In the genomic region with DNA sequence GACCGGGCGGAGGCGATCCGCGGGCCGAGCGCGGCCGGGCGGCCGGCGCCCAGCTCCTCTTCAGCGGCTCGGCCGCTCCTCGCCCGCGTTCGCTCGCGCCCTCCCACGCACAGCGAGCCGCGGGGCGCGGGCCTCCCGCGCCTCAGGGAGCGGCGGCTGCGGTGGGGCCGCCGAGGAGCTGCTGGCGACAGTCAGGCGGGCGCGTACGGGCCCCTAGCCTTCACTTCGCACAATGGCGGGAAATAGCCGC, we compare ENCODE assay signal across 8 cellular contexts. TPM values are rescaled to one million over a fixed set of nuclear protein-coding genes. Genes with fewer than 3 reads are reported as not detected.
DNase-seq lines count a peak whose midpoint lies in the region; ATAC-seq and TF ChIP-seq lines count a peak whose summit lies in the region.

A gene with protein sequence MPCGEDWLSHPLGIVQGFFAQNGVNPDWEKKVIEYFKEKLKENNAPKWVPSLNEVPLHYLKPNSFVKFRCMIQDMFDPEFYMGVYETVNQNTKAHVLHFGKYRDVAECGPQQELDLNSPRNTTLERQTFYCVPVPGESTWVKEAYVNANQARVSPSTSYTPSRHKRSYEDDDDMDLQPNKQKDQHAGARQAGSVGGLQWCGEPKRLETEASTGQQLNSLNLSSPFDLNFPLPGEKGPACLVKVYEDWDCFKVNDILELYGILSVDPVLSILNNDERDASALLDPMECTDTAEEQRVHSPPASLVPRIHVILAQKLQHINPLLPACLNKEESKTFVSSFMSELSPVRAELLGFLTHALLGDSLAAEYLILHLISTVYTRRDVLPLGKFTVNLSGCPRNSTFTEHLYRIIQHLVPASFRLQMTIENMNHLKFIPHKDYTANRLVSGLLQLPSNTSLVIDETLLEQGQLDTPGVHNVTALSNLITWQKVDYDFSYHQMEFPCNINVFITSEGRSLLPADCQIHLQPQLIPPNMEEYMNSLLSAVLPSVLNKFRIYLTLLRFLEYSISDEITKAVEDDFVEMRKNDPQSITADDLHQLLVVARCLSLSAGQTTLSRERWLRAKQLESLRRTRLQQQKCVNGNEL (minus strand): TSS at position 234 of the 250 bp plus-strand sequence. CDS start 259 bp downstream, outside the sequence.

- no peaks in the 10 kb centered on the region for H3K36me3 ChIP-seq in HCT116 (ENCODE audit: control insufficient read depth in 1 of 2, insufficient read depth in 2 of 2, low read length in 2 of 2)
- no peaks in the 10 kb centered on the region for H3K36me3 ChIP-seq in cardiac muscle cell
- H3K36me3 ChIP-seq in rectal smooth muscle tissue (ENCODE audit: control insufficient read depth, insufficient read depth, low read length): no peaks in the 10 kb centered on the region

- no peaks in the 10 kb centered on the region for H3K27me3 Mint-ChIP-seq in activated B cell treated with CpG ODN at 0.5 μM for 24 hours

- H3K4me1 Mint-ChIP-seq in activated B cell treated with CpG ODN at 0.5 μM for 24 hours: peaks cover 41% of the 10 kb centered on the region

- H3K4me3 ChIP-seq in HCT116 (replicated peaks in 1 of 2; ENCODE audit: low read depth in 1 of 2, low read length in 2 of 2): peak within 1 kb of the TSS; percentile 69 to 76
- H3K4me3 ChIP-seq in cardiac muscle cell: peak within 1 kb of the TSS; percentile 52
- H3K4me3 ChIP-seq in rectal smooth muscle tissue (ENCODE audit: low read length): peak within 1 kb of the TSS; percentile 69

- no peak for TF ChIP-seq RAD21 in HCT116 (IDR thresholded peaks at IDR 0.05; ENCODE audit: low read depth)

- peak within 1 kb of the TSS; percentile 94 for H3K4me2 ChIP-seq in HCT116 (ENCODE audit: low read length)

- in situ Hi-C loops in Caki2 (cut with HindIII; ENCODE audit: low pct_unique_long_range_greater_than_20kb, low sequenced_read_pairs): no loop called here

- H3K9ac ChIP-seq in HCT116 (ENCODE audit: low read length) (peak within 1 kb of the TSS; percentile 80), rectal smooth muscle tissue (ENCODE audit: low read length) (peak within 1 kb of the TSS; percentile 66)

- H3K9me2 ChIP-seq in HCT116 (ENCODE audit: insufficient read depth): no peaks in the 10 kb centered on the region

- peaks cover 47% of the 10 kb centered on the region for H3K79me2 ChIP-seq in HCT116 (ENCODE audit: insufficient read depth, low read length)

- peak; percentile 81 for TF ChIP-seq POLR2A in HCT116 (IDR thresholded peaks at IDR 0.05; ENCODE audit: borderline replicate concordance, extremely low read depth, insufficient read depth, insufficient read length)

- CTCF ChIA-PET in HCT116 (lab: Charles Lee): interaction anchor here (0.9 to 3.0 kb wide), 3 partner anchors 12 to 16 kb away, joined by 3 to 22 read pairs (median 6); no protein-coding TSS in a partner anchor
- CTCF ChIA-PET in activated B cell treated with CpG ODN at 0.5 μM for 24 hours (lab: Charles Lee): interaction anchor here (1.3 to 3.6 kb wide), 4 partner anchors 11 to 186 kb away, joined by 5 to 9 read pairs (median 6); a partner anchor contains a TSS

- BruUV-seq in HCT116 (replicated peaks; lab: Mats Ljungman, UMichigan): no TSS peak

- peak within 1 kb of the TSS; percentile 85 for H3K27ac Mint-ChIP-seq in activated B cell treated with CpG ODN at 0.5 μM for 24 hours

- H3K4me1 ChIP-seq in HCT116 (ENCODE audit: control insufficient read depth in 1 of 2, insufficient read depth in 2 of 2, low read length in 2 of 2): peaks cover 13 to 23% of the 10 kb centered on the region in 2 experiments
- peaks cover 11% of the 10 kb centered on the region for H3K4me1 ChIP-seq in cardiac muscle cell (ENCODE audit: low read depth)
- H3K4me1 ChIP-seq in rectal smooth muscle tissue (ENCODE audit: control insufficient read depth, insufficient read depth, low read length): peaks cover 7% of the 10 kb centered on the region

- H3K4me3 Mint-ChIP-seq in activated B cell treated with CpG ODN at 0.5 μM for 24 hours: peak within 1 kb of the TSS; percentile 89

- H3K27ac ChIP-seq in HCT116 (ENCODE audit: low read depth, low read length): peak within 1 kb of the TSS; percentile 90
- H3K27ac ChIP-seq in cardiac muscle cell: peak within 1 kb of the TSS; percentile 90
- peak within 1 kb of the TSS; percentile 89 for H3K27ac ChIP-seq in rectal smooth muscle tissue (ENCODE audit: low read depth, low read length)

- peak within 1 kb of the TSS; percentile 42 for H2AFZ ChIP-seq in HCT116 (ENCODE audit: low read depth, low read length, poor library complexity, severe bottlenecking)

- H3K9me3 Mint-ChIP-seq in activated B cell treated with CpG ODN at 0.5 μM for 24 hours: no peaks in the 10 kb centered on the region

- H3K9me3 ChIP-seq in HCT116 (ENCODE audit: control insufficient read depth in 1 of 2, insufficient read depth in 1 of 2, low read depth in 1 of 2, low read length in 2 of 2) (no peaks in the 10 kb centered on the region), cardiac muscle cell (ENCODE audit: low read depth) (no peaks in the 10 kb centered on the region)

- intact Hi-C loops in HCT116 (cut with micrococcal nuclease) (loop anchor here (1.0 kb wide), 1 partner anchor 20 kb away; a partner anchor contains a TSS), activated B cell treated with CpG ODN at 0.5 μM for 24 hours (cut with micrococcal nuclease) (loop anchor here (1.0 to 10.0 kb wide), 3 partner anchors 707 to 1118 kb away; a partner anchor contains a TSS)

- no peaks in the 10 kb centered on the region for H3K27me3 ChIP-seq in HCT116 (ENCODE audit: insufficient read depth, low read length)
- no peaks in the 10 kb centered on the region for H3K27me3 ChIP-seq in cardiac muscle cell
- no peaks in the 10 kb centered on the region for H3K27me3 ChIP-seq in rectal smooth muscle tissue (ENCODE audit: control insufficient read depth, insufficient read depth, low read length)

- RAD21 ChIA-PET in HCT116 (lab: Charles Lee; ENCODE audit: low non-redundant PET in 1 of 2, low total read pairs in 2 of 2, uncharacterized antibody in 2 of 2, unreplicated experiment in 2 of 2): no interaction called here

- DNase-seq in Caki2 (ENCODE audit: low read depth): no peak
- DNase-seq in HCT116 (ENCODE audit: low read depth, low spot score): no peak
- no peak for DNase-seq in activated B cell treated with CpG ODN at 0.5 μM for 24 hours
- DNase-seq in cardiac muscle cell (ENCODE audit: low read depth in 1 of 2, low spot score in 1 of 2): no peak
- DNase-seq in SW480 (ENCODE audit: low spot score): no peak
- no peak for DNase-seq in DMS153 (lab: John Stamatoyannopoulos, UW)
- no peak for DNase-seq in middle frontal gyrus (ENCODE audit: extremely low spot score, low spot score)

- peaks cover 37% of the 10 kb centered on the region; the same call in 1 of the 2 replicates for H4K20me1 ChIP-seq in HCT116 (ENCODE audit: insufficient read depth)

- no peak for TF ChIP-seq CTCF in HCT116 (IDR thresholded peaks at IDR 0.05 in 2 of 3, conservative IDR thresholded peaks at IDR 0.05 in 1 of 3; ENCODE audit: borderline replicate concordance in 1 of 3, insufficient read depth in 1 of 3, low read depth in 2 of 3, low read length in 2 of 3)
- TF ChIP-seq CTCF in activated B cell treated with CpG ODN at 0.5 μM for 24 hours (IDR thresholded peaks at IDR 0.05): no peak
- TF ChIP-seq CTCF in cardiac muscle cell (IDR thresholded peaks at IDR 0.05; ENCODE audit: low read depth, low read length): no peak

- ATAC-seq in HCT116 (peak; percentile 39), activated B cell treated with CpG ODN at 0.5 μM for 24 hours (ENCODE audit: low read depth) (no peak)

- POLR2A ChIA-PET in HCT116 (lab: Charles Lee) (interaction anchor here (1.0 to 3.2 kb wide), 7 partner anchors 9 to 665 kb away, joined by 3 to 20 read pairs (median 4); a partner anchor contains a TSS), activated B cell treated with CpG ODN at 0.5 μM for 24 hours (lab: Charles Lee) (interaction anchor here (0.7 to 4.3 kb wide), 18 partner anchors 8 to 979 kb away, joined by 3 to 60 read pairs (median 4); a partner anchor contains a TSS)

- H3K36me3 Mint-ChIP-seq in activated B cell treated with CpG ODN at 0.5 μM for 24 hours (ENCODE audit: low read depth): peaks cover 5% of the 10 kb centered on the region

TF ChIP-seq in HCT116, 20 proteins besides CTCF, POLR2A, EP300 and RAD21:
- TF ChIP-seq YY1 (IDR thresholded peaks at IDR 0.05; ENCODE audit: extremely low read depth, insufficient replicate concordance, low read depth, low read length) (no peak), ZFX (IDR thresholded peaks at IDR 0.05) (peak; percentile 99)
TF ChIP-seq in HCT116: peak in this region for 1.

RNA-seq across cellular contexts. Expression of the gene that starts here (rescaled TPM):
- 22.9 and 41.2 TPM in 2 replicates for total RNA-seq in Caki2 (2014; rRNA removed; shearing (Covaris generic); ENCODE audit: low replicate concordance)
- 148 TPM for total RNA-seq in HCT116 (2021; ENCODE audit: unreplicated experiment)
- polyA plus RNA-seq in HCT116 (2012): 62.0 and 82.2 TPM in 2 replicates
- 39.6 and 41.9 TPM in 2 replicates for total RNA-seq in activated B cell treated with CpG ODN at 0.5 μM for 24 hours
- total RNA-seq in cardiac muscle cell: 29.2 and 41.1 TPM in 2 replicates
- 39.7 and 46.3 TPM in 2 replicates for polyA plus RNA-seq in cardiac muscle cell
